Comparison of ENCODE assay signal across 16 cellular contexts in genomic region chr5:91443761-91444467, GRCh38.
DNase-seq lines count a peak whose midpoint lies in the region; ATAC-seq and TF ChIP-seq lines count a peak whose summit lies in the region.
"Had no signal": no experiment of that assay in that cellular context is flagged by ENCODE, and none has a peak within 500 bp of the region (broad histone marks: within the 10 kb centered on the region; RNA-seq: fewer than 3 reads in every experiment).

No MANE protein-coding gene starts in this region.

- H4K20me1 ChIP-seq in MM.1S (ENCODE audit: insufficient read depth, low read length), result no peaks in the 10 kb centered on the region
- H4K20me1 ChIP-seq: BLaER1 had no signal

- in situ Hi-C loops in brain microvascular endothelial cell (cut with HindIII; ENCODE audit: low pct_ligation_motif_present, low sequenced_read_pairs), result no loop called here

- H3K4me3 Mint-ChIP-seq in stimulated activated naive CD8-positive, alpha-beta T cell treated with anti-CD3 and anti-CD28 coated beads, Interleukin-15, amount 100 ng/mL, for 72 hours, result no peak overlapping the region
- no peak overlapping the region for H3K4me3 Mint-ChIP-seq in stimulated activated naive B cell treated with anti-CD40 and anti-IgM and Interleukin-4, amounts not matched to agents 10 μg/mL and 1 μg/mL and 100 μg/mL, for 72 hours
- H3K4me3 Mint-ChIP-seq: activated CD4-positive, alpha-beta T cell treated with anti-CD3 and anti-CD28 coated beads, Interleukin-2, amount 10 ng/mL, durations not matched to agents 7 days and 5 days; dendritic cell treated with granulocyte-macrophage colony-stimulating factor and Interleukin-4, amounts not matched to agents 40 ng/mL and 50 ng/mL, for 4 days had no signal

- H3K36me3 ChIP-seq in MM.1S (replicated peaks; ENCODE audit: insufficient read depth, low read length), result no peaks in the 10 kb centered on the region
- no peaks in the 10 kb centered on the region for H3K36me3 ChIP-seq in brain microvascular endothelial cell (replicated peaks)
- no peaks in the 10 kb centered on the region for H3K36me3 ChIP-seq in mucosa of descending colon (ENCODE audit: low read depth)
- H3K36me3 ChIP-seq: BLaER1, right atrium auricular region, uterus had no signal

- no peaks in the 10 kb centered on the region for H3F3A ChIP-seq in MM.1S (ENCODE audit: insufficient read depth, low read length)

- TF ChIP-seq CTCF in MM.1S (IDR thresholded peaks at IDR 0.05; ENCODE audit: low read length), result no peak
- TF ChIP-seq CTCF in epithelial cell of esophagus (IDR thresholded peaks at IDR 0.05; ENCODE audit: insufficient read depth, low read depth, low read length, missing control alignments), result no peak
- TF ChIP-seq CTCF in brain microvascular endothelial cell (IDR thresholded peaks at IDR 0.05; ENCODE audit: low read depth, low read length, missing control alignments), result no peak
- TF ChIP-seq CTCF in mucosa of descending colon (IDR thresholded peaks at IDR 0.05), result no peak

- H3K27me3 ChIP-seq in MM.1S (replicated peaks; ENCODE audit: insufficient read depth, low read length), result no peaks in the 10 kb centered on the region
- H3K27me3 ChIP-seq in brain microvascular endothelial cell (replicated peaks), result no peaks in the 10 kb centered on the region
- H3K27me3 ChIP-seq: BLaER1, right atrium auricular region, uterus had no signal

- H3K4me1 ChIP-seq in MM.1S (ENCODE audit: low read length) (no peaks in the 10 kb centered on the region; the same call in 1 of the 2 replicates), mucosa of descending colon (ENCODE audit: low read depth) (peaks cover 3% of the 10 kb centered on the region)
- H3K4me1 ChIP-seq: BLaER1, right atrium auricular region, uterus had no signal

- H3K4me3 ChIP-seq in MM.1S (ENCODE audit: low read length) (no peak overlapping the region), epithelial cell of esophagus (ENCODE audit: low read length) (no peak overlapping the region), brain microvascular endothelial cell (ENCODE audit: low read depth, low read length) (no peak overlapping the region), mucosa of descending colon (no peak overlapping the region)
- H3K4me3 ChIP-seq: BLaER1, lung, right atrium auricular region, uterus had no signal

- H3K4me2 ChIP-seq in MM.1S (ENCODE audit: low read depth, low read length), result peak overlapping the region; percentile 17; the same call in 1 of the 2 replicates
- H3K4me2 ChIP-seq: BLaER1 had no signal

- H3K4me1 Mint-ChIP-seq in stimulated activated naive CD8-positive, alpha-beta T cell treated with anti-CD3 and anti-CD28 coated beads, Interleukin-15, amount 100 ng/mL, for 72 hours, result no peaks in the 10 kb centered on the region
- peaks cover 0 to under 1% of the 10 kb centered on the region in 2 donors for H3K4me1 Mint-ChIP-seq in stimulated activated naive B cell treated with anti-CD40 and anti-IgM and Interleukin-4, amounts not matched to agents 10 μg/mL and 1 μg/mL and 100 μg/mL, for 72 hours
- H3K4me1 Mint-ChIP-seq: activated CD4-positive, alpha-beta T cell treated with anti-CD3 and anti-CD28 coated beads, Interleukin-2, amount 10 ng/mL, durations not matched to agents 7 days and 5 days had no signal

- peak; percentile 28 for ATAC-seq in stimulated activated naive CD8-positive, alpha-beta T cell treated with anti-CD3 and anti-CD28 coated beads, Interleukin-15, Interleukin-2, amounts not matched to agents 100 U/mL and 50 U/mL, for 24 hours
- no peak for ATAC-seq in stimulated activated naive CD8-positive, alpha-beta T cell treated with anti-CD3 and anti-CD28 coated beads, Interleukin-15, amount 100 ng/mL, for 72 hours
- ATAC-seq in mucosa of descending colon, result no peak
- ATAC-seq in stimulated activated naive B cell treated with anti-CD40 and anti-IgM and Interleukin-4, amounts not matched to agents 10 μg/mL and 1 μg/mL and 100 μg/mL, for 72 hours (replicated peaks), result no peak

- peaks cover 0 to 8% of the 10 kb centered on the region in 2 donors for H3K36me3 Mint-ChIP-seq in stimulated activated naive B cell treated with anti-CD40 and anti-IgM and Interleukin-4, amounts not matched to agents 10 μg/mL and 1 μg/mL and 100 μg/mL, for 72 hours

- no peak for DNase-seq in stimulated activated naive CD8-positive, alpha-beta T cell treated with anti-CD3 and anti-CD28 coated beads, Interleukin-15, Interleukin-2, amounts not matched to agents 100 U/mL and 50 U/mL, for 24 hours
- no peak for DNase-seq in stimulated activated naive CD8-positive, alpha-beta T cell treated with anti-CD3 and anti-CD28 coated beads, Interleukin-15, amount 100 ng/mL, for 72 hours
- DNase-seq in MM.1S (peak; percentile 35), epithelial cell of esophagus (ENCODE audit: low read depth) (peak; percentile 23), brain microvascular endothelial cell (no peak), NCI-H345 treated with DMSO at 0.1 percent for 48 hours (lab: John Stamatoyannopoulos, UW; ENCODE audit: unreplicated experiment) (no peak), mucosa of descending colon (no peak)
- DNase-seq in stimulated activated naive B cell treated with anti-CD40 and anti-IgM and Interleukin-4, amounts not matched to agents 10 μg/mL and 1 μg/mL and 100 μg/mL, for 72 hours, result no peak
- DNase-seq: activated CD4-positive, alpha-beta T cell treated with anti-CD3 and anti-CD28 coated beads, Interleukin-2, amount 10 ng/mL, durations not matched to agents 7 days and 5 days; NCI-H146; uterus had no signal

- H3K79me2 ChIP-seq in MM.1S (ENCODE audit: low read length), result no peaks in the 10 kb centered on the region

- no peaks in the 10 kb centered on the region for H3K27me3 Mint-ChIP-seq in stimulated activated naive CD8-positive, alpha-beta T cell treated with anti-CD3 and anti-CD28 coated beads, Interleukin-15, amount 100 ng/mL, for 72 hours
- no peaks in the 10 kb centered on the region for H3K27me3 Mint-ChIP-seq in stimulated activated naive B cell treated with anti-CD40 and anti-IgM and Interleukin-4, amounts not matched to agents 10 μg/mL and 1 μg/mL and 100 μg/mL, for 72 hours
- H3K27me3 Mint-ChIP-seq: activated CD4-positive, alpha-beta T cell treated with anti-CD3 and anti-CD28 coated beads, Interleukin-2, amount 10 ng/mL, durations not matched to agents 7 days and 5 days; dendritic cell treated with granulocyte-macrophage colony-stimulating factor and Interleukin-4, amounts not matched to agents 40 ng/mL and 50 ng/mL, for 4 days had no signal

- no peak overlapping the region for H3K9ac ChIP-seq in MM.1S (ENCODE audit: low read length)
- H3K9ac ChIP-seq: BLaER1 had no signal

- H2AFZ ChIP-seq in MM.1S (ENCODE audit: low read length), result no peak overlapping the region

- intact Hi-C loops in mucosa of descending colon (cut with DNase I, micrococcal nuclease), result no loop called here

- no peaks in the 10 kb centered on the region for H3K9me2 ChIP-seq in MM.1S (replicated peaks; ENCODE audit: insufficient read depth, low read length)

- H3K9me3 ChIP-seq in MM.1S (replicated peaks; ENCODE audit: insufficient read depth, low read length) (no peaks in the 10 kb centered on the region), mucosa of descending colon (no peaks in the 10 kb centered on the region)
- H3K9me3 ChIP-seq: right atrium auricular region, uterus had no signal

- H3K27ac ChIP-seq in MM.1S (ENCODE audit: low read length) (no peak overlapping the region), brain microvascular endothelial cell (no peak overlapping the region)
- H3K27ac ChIP-seq: BLaER1, right atrium auricular region, uterus had no signal

- H3K9me3 Mint-ChIP-seq in stimulated activated naive CD8-positive, alpha-beta T cell treated with anti-CD3 and anti-CD28 coated beads, Interleukin-15, amount 100 ng/mL, for 72 hours, result peaks cover 6 to 9% of the 10 kb centered on the region in 2 donors
- peaks cover 0 to 2% of the 10 kb centered on the region in 2 donors for H3K9me3 Mint-ChIP-seq in stimulated activated naive B cell treated with anti-CD40 and anti-IgM and Interleukin-4, amounts not matched to agents 10 μg/mL and 1 μg/mL and 100 μg/mL, for 72 hours
- H3K9me3 Mint-ChIP-seq: activated CD4-positive, alpha-beta T cell treated with anti-CD3 and anti-CD28 coated beads, Interleukin-2, amount 10 ng/mL, durations not matched to agents 7 days and 5 days; dendritic cell treated with granulocyte-macrophage colony-stimulating factor and Interleukin-4, amounts not matched to agents 40 ng/mL and 50 ng/mL, for 4 days had no signal

- H3K27ac Mint-ChIP-seq in stimulated activated naive CD8-positive, alpha-beta T cell treated with anti-CD3 and anti-CD28 coated beads, Interleukin-15, amount 100 ng/mL, for 72 hours, result no peak overlapping the region
- H3K27ac Mint-ChIP-seq in stimulated activated naive B cell treated with anti-CD40 and anti-IgM and Interleukin-4, amounts not matched to agents 10 μg/mL and 1 μg/mL and 100 μg/mL, for 72 hours, result no peak overlapping the region
- H3K27ac Mint-ChIP-seq: activated CD4-positive, alpha-beta T cell treated with anti-CD3 and anti-CD28 coated beads, Interleukin-2, amount 10 ng/mL, durations not matched to agents 7 days and 5 days; activated T-helper 2 cell treated with anti-CD3 and anti-CD28 coated beads, Interferon-gamma antibody, Interleukin-2, Interleukin-4, amounts not matched to agents 10 μg/mL and 5 μg/mL and 100 μg/mL, durations not matched to agents 14 hours and 24 hours and 36 hours; dendritic cell treated with granulocyte-macrophage colony-stimulating factor and Interleukin-4, amounts not matched to agents 40 ng/mL and 50 ng/mL, for 4 days had no signal

Comparison
In these comparisons a context has a peak if more than half of its experiments do, and no peak if none do; other contexts are left out.
1. DNase-seq: peak in MM.1S (single experiment) and epithelial cell of esophagus (single experiment); none in stimulated activated naive CD8-positive, alpha-beta T cell treated with anti-CD3 and anti-CD28 coated beads, Interleukin-15, Interleukin-2, amounts not matched to agents 100 U/mL and 50 U/mL, for 24 hours (single experiment), stimulated activated naive CD8-positive, alpha-beta T cell treated with anti-CD3 and anti-CD28 coated beads, Interleukin-15, amount 100 ng/mL, for 72 hours (0 of 2), brain microvascular endothelial cell (single experiment), NCI-H345 treated with DMSO at 0.1 percent for 48 hours (single experiment), mucosa of descending colon (0 of 3) and stimulated activated naive B cell treated with anti-CD40 and anti-IgM and Interleukin-4, amounts not matched to agents 10 μg/mL and 1 μg/mL and 100 μg/mL, for 72 hours (single experiment).